In genomic region chr10:70586348-70586930, GRCh38 we compare ENCODE assay signal across 17 cellular contexts. TPM values are rescaled to one million over a fixed set of nuclear protein-coding genes. Genes with fewer than 3 reads are reported as not detected.
DNase-seq lines count a peak whose midpoint lies in the region; ATAC-seq and TF ChIP-seq lines count a peak whose summit lies in the region.
"Had no signal": no experiment of that assay in that cellular context is flagged by ENCODE, and none has a peak within 500 bp of the region (broad histone marks: within the 10 kb centered on the region; RNA-seq: fewer than 3 reads in every experiment).

No MANE protein-coding gene starts in this region.

- no peak overlapping the region for H3K4me3 Mint-ChIP-seq in activated CD4-positive, alpha-beta T cell treated with anti-CD3 and anti-CD28 coated beads, Interleukin-2, amount 10 ng/mL, durations not matched to agents 24 days and 14 days
- H3K4me3 Mint-ChIP-seq in stimulated activated naive CD8-positive, alpha-beta T cell treated with anti-CD3 and anti-CD28 coated beads, Interleukin-15, Interleukin-2, amounts not matched to agents 100 ng/mL and 50 ng/mL, for 24 hours: no peak overlapping the region
- no peak overlapping the region for H3K4me3 Mint-ChIP-seq in endodermal cell

- H3K4me1 Mint-ChIP-seq in activated CD4-positive, alpha-beta T cell treated with anti-CD3 and anti-CD28 coated beads, Interleukin-2, amount 10 ng/mL, durations not matched to agents 24 days and 14 days: peaks cover 25% of the 10 kb centered on the region
- peaks cover 71% of the 10 kb centered on the region for H3K4me1 Mint-ChIP-seq in stimulated activated naive CD8-positive, alpha-beta T cell treated with anti-CD3 and anti-CD28 coated beads, Interleukin-15, Interleukin-2, amounts not matched to agents 100 ng/mL and 50 ng/mL, for 24 hours (ENCODE audit: low read depth)
- peaks cover 10% of the 10 kb centered on the region for H3K4me1 Mint-ChIP-seq in endodermal cell

- WGBS in endodermal cell (ENCODE audit: insufficient coverage in 1 of 2, insufficient read length in 1 of 2), 2 experiments: 89 to 95% methylated on average over 3 to 8 of the region's 8 CpGs

- H3K27me3 Mint-ChIP-seq in activated CD4-positive, alpha-beta T cell treated with anti-CD3 and anti-CD28 coated beads, Interleukin-2, amount 10 ng/mL, durations not matched to agents 24 days and 14 days: peaks cover 10% of the 10 kb centered on the region
- no peaks in the 10 kb centered on the region for H3K27me3 Mint-ChIP-seq in stimulated activated naive CD8-positive, alpha-beta T cell treated with anti-CD3 and anti-CD28 coated beads, Interleukin-15, Interleukin-2, amounts not matched to agents 100 ng/mL and 50 ng/mL, for 24 hours
- H3K27me3 Mint-ChIP-seq in endodermal cell (ENCODE audit: insufficient read depth): peaks cover 1% of the 10 kb centered on the region

- no peak for TF ChIP-seq CTCF in endodermal cell (conservative IDR thresholded peaks at IDR 0.05)

- H3K9me3 Mint-ChIP-seq in activated CD4-positive, alpha-beta T cell treated with anti-CD3 and anti-CD28 coated beads, Interleukin-2, amount 10 ng/mL, durations not matched to agents 24 days and 14 days: no peaks in the 10 kb centered on the region
- no peaks in the 10 kb centered on the region for H3K9me3 Mint-ChIP-seq in stimulated activated naive CD8-positive, alpha-beta T cell treated with anti-CD3 and anti-CD28 coated beads, Interleukin-15, Interleukin-2, amounts not matched to agents 100 ng/mL and 50 ng/mL, for 24 hours
- no peaks in the 10 kb centered on the region for H3K9me3 Mint-ChIP-seq in endodermal cell

- H3K27me3 ChIP-seq in endodermal cell (ENCODE audit: control insufficient read depth, insufficient read depth, low read length, poor library complexity, severe bottlenecking): no peaks in the 10 kb centered on the region
- H3K27me3 ChIP-seq: BLaER1 had no signal

- no peak overlapping the region for H3K27ac ChIP-seq in endodermal cell (ENCODE audit: low read depth, low read length)
- H3K27ac ChIP-seq: BLaER1 had no signal

- no peak overlapping the region for H3K9ac ChIP-seq in endodermal cell (ENCODE audit: extremely low read depth, low read length, poor library complexity, severe bottlenecking)
- H3K9ac ChIP-seq: BLaER1 had no signal

- intact Hi-C loops in activated CD4-positive, alpha-beta T cell treated with anti-CD3 and anti-CD28 coated beads, Interleukin-2, amount 10 ng/mL, durations not matched to agents 24 days and 14 days (cut with micrococcal nuclease): no loop called here

- H3K4me3 ChIP-seq in endodermal cell (ENCODE audit: low read length): no peak overlapping the region
- H3K4me3 ChIP-seq: BLaER1 had no signal

- no peaks in the 10 kb centered on the region for H3K36me3 ChIP-seq in endodermal cell (ENCODE audit: control insufficient read depth, insufficient read depth, low read length)
- H3K36me3 ChIP-seq: BLaER1 had no signal

- H3K9me3 ChIP-seq in endodermal cell (ENCODE audit: control insufficient read depth, low read length): no peaks in the 10 kb centered on the region
- H3K9me3 ChIP-seq: BLaER1 had no signal

- no peaks in the 10 kb centered on the region for H3K4me1 ChIP-seq in endodermal cell (ENCODE audit: control insufficient read depth, insufficient read depth, low read length)

- DNase-seq in activated CD4-positive, alpha-beta T cell treated with anti-CD3 and anti-CD28 coated beads, Interleukin-2, amount 10 ng/mL, durations not matched to agents 24 days and 14 days: no peak
- DNase-seq in activated CD4-positive, alpha-beta T cell treated with anti-CD3 and anti-CD28 coated beads for 48 hours: no peak
- no peak for DNase-seq in stimulated activated naive CD8-positive, alpha-beta T cell treated with anti-CD3 and anti-CD28 coated beads, Interleukin-15, Interleukin-2, amounts not matched to agents 100 U/mL and 50 U/mL, for 24 hours
- DNase-seq in endodermal cell (peak; percentile 36), NCI-H2107 treated with DMSO at 0.1 percent for 48 hours (lab: John Stamatoyannopoulos, UW; ENCODE audit: unreplicated experiment) (no peak), COR-L47 (lab: John Stamatoyannopoulos, UW) (no peak)
- DNase-seq: 8988T, DMS 273 treated with DMSO at 0.1 percent for 48 hours, H7, NCI-H2081 treated with DMSO at 0.1 percent for 48 hours, NCI-H2227 treated with DMSO at 0.1 percent for 48 hours, NCI-H524 treated with DMSO at 0.1 percent for 48 hours, OCI-M1 had no signal

- H3K27ac Mint-ChIP-seq in activated CD4-positive, alpha-beta T cell treated with anti-CD3 and anti-CD28 coated beads, Interleukin-2, amount 10 ng/mL, durations not matched to agents 24 days and 14 days: peak overlapping the region; percentile 85
- peak overlapping the region; percentile 97 for H3K27ac Mint-ChIP-seq in stimulated activated naive CD8-positive, alpha-beta T cell treated with anti-CD3 and anti-CD28 coated beads, Interleukin-15, Interleukin-2, amounts not matched to agents 100 ng/mL and 50 ng/mL, for 24 hours
- H3K27ac Mint-ChIP-seq in endodermal cell: no peak overlapping the region

- ATAC-seq in stimulated activated naive CD8-positive, alpha-beta T cell treated with anti-CD3 and anti-CD28 coated beads, Interleukin-15, Interleukin-2, amounts not matched to agents 100 U/mL and 50 U/mL, for 24 hours: no peak
- no peak for ATAC-seq in HG03439 (IDR thresholded peaks at IDR 0.05; ENCODE audit: unreplicated experiment)

- H3K36me3 Mint-ChIP-seq in activated CD4-positive, alpha-beta T cell treated with anti-CD3 and anti-CD28 coated beads, Interleukin-2, amount 10 ng/mL, durations not matched to agents 24 days and 14 days (ENCODE audit: low read depth): no peaks in the 10 kb centered on the region
- H3K36me3 Mint-ChIP-seq in stimulated activated naive CD8-positive, alpha-beta T cell treated with anti-CD3 and anti-CD28 coated beads, Interleukin-15, Interleukin-2, amounts not matched to agents 100 ng/mL and 50 ng/mL, for 24 hours (ENCODE audit: low read depth): no peaks in the 10 kb centered on the region
- no peaks in the 10 kb centered on the region for H3K36me3 Mint-ChIP-seq in endodermal cell (ENCODE audit: low read depth)

RNA-seq across cellular contexts. Expression of gene PRF1, which starts 16.1 kb away (rescaled TPM):
- 76.5 and 79.9 TPM in 2 replicates for total RNA-seq in activated CD4-positive, alpha-beta T cell treated with anti-CD3 and anti-CD28 coated beads, Interleukin-2, amount 10 ng/mL, durations not matched to agents 24 days and 14 days
- not detected for total RNA-seq in endodermal cell
- not detected for polyA plus RNA-seq in endodermal cell (2013, experiment 1 of 2)
- not detected for polyA plus RNA-seq in endodermal cell (2013, experiment 2 of 2)
- total RNA-seq: H7, LHCN-M2 had no signal

Comparison
In these comparisons a context has a peak if more than half of its experiments do, and no peak if none do; other contexts are left out.
1. RNA of gene PRF1, which starts 16.1 kb away (total RNA-seq): 76.5 to 79.9 TPM in activated CD4-positive, alpha-beta T cell treated with anti-CD3 and anti-CD28 coated beads, Interleukin-2, amount 10 ng/mL, durations not matched to agents 24 days and 14 days; not detected in endodermal cell; every median in the first group is over 10 times any median in the second.